ENCODE assay signal across 8 cellular contexts in the genomic region with DNA sequence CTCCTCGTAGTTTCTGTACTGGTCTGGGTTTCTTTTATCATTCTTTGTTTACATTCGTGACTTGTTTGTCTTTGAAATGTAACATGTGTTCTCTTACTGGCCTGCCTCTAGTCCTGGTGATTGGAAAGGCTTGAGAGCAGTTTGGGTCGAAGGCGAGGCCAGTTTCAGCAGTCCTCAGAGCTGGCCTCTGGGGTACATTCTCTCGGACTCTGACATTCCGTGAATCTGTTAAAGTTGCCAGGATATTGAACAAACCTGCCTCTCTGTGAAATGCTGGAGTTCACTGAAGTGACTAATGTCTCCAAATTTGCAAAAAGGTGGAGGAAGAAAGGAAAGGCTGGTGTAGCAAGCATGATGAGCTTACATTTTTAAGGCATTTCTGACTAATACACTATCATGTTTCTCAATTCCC. TPM values are rescaled to one million over a fixed set of nuclear protein-coding genes. Genes with fewer than 3 reads are reported as not detected.
DNase-seq lines count a peak whose midpoint lies in the region; FAIRE-seq and TF ChIP-seq lines count a peak whose summit lies in the region.

No MANE protein-coding gene starts in this region.

- H3K9me3 ChIP-seq in SJCRH30 (replicated peaks), result no peaks in the 10 kb centered on the region
- no peaks in the 10 kb centered on the region for H3K9me3 ChIP-seq in endothelial cell of umbilical vein (replicated peaks; ENCODE audit: control insufficient read depth, insufficient read depth, low read length)
- H3K9me3 ChIP-seq in uterus, result peaks cover 0 to 7% of the 10 kb centered on the region in 2 donors

- FAIRE-seq in GM12892 (lab: Jason Lieb, UNC), result no peak
- FAIRE-seq in endothelial cell of umbilical vein (lab: Jason Lieb, UNC), result peak; percentile 62

- H3K27me3 ChIP-seq in ACC112 (ENCODE audit: insufficient read depth, low read length) (no peaks in the 10 kb centered on the region), SJCRH30 (no peaks in the 10 kb centered on the region), endothelial cell of umbilical vein (ENCODE audit: control insufficient read depth in 2 of 2, insufficient read depth in 2 of 2, low read length in 2 of 2) (no peaks in the 10 kb centered on the region), uterus (no peaks in the 10 kb centered on the region)

- peak overlapping the region; percentile 11; the same call in 1 of the 2 replicates for H3K27ac ChIP-seq in ACC112 (ENCODE audit: low read depth, low read length)
- peak overlapping the region; percentile 10; the same call in 1 of the 2 replicates for H3K27ac ChIP-seq in SJCRH30
- no peak overlapping the region for H3K27ac ChIP-seq in endothelial cell of umbilical vein (ENCODE audit: insufficient read depth, low read depth, low read length)
- H3K27ac ChIP-seq in uterus, result peak overlapping the region; percentile 99

- peak overlapping the region; percentile 97 for H3K4me2 ChIP-seq in endothelial cell of umbilical vein (ENCODE audit: insufficient read depth, low read length)

- POLR2A ChIA-PET in endothelial cell of umbilical vein (lab: Charles Lee), result no interaction called here

- TF ChIP-seq POLR2A in GM12892 (IDR thresholded peaks at IDR 0.05; ENCODE audit: low read depth, low read length), result no peak
- no peak for TF ChIP-seq POLR2A in endothelial cell of umbilical vein (IDR thresholded peaks at IDR 0.05; ENCODE audit: low read depth, low read length)
- no peak for TF ChIP-seq POLR2A in uterus (IDR thresholded peaks at IDR 0.05)

- H3K4me1 ChIP-seq in ACC112 (ENCODE audit: control insufficient read depth, insufficient read depth, low read length, unreplicated experiment) (peaks cover 13% of the 10 kb centered on the region), SJCRH30 (no peaks in the 10 kb centered on the region), endothelial cell of umbilical vein (ENCODE audit: control insufficient read depth, extremely low read depth, insufficient read depth, low read length) (peaks cover 5% of the 10 kb centered on the region), uterus (peaks cover 0 to 4% of the 10 kb centered on the region in 2 donors)

- H3K79me2 ChIP-seq in ACC112 (ENCODE audit: control insufficient read depth, insufficient read depth, low read length, unreplicated experiment), result peaks cover 34% of the 10 kb centered on the region
- H3K79me2 ChIP-seq in endothelial cell of umbilical vein (ENCODE audit: control insufficient read depth, insufficient read depth, low read length), result peaks cover 4% of the 10 kb centered on the region

- intact Hi-C loops in endothelial cell of umbilical vein (cut with micrococcal nuclease) (loop anchor here (5.0 kb wide), 1 partner anchor 141 kb away; no protein-coding TSS in a partner anchor), uterus (cut with DNase I; ENCODE audit: low total_unique reads) (no loop called here)

- peak; percentile 1 for DNase-seq in GM12892 (ENCODE audit: insufficient read length)
- peak in 1 of 2 experiments; percentile 21 for DNase-seq in SJCRH30
- peak; percentile 37 for DNase-seq in endothelial cell of umbilical vein (ENCODE audit: low read depth, low spot score)
- DNase-seq in midbrain (lab: John Stamatoyannopoulos, UW), result peak; percentile 51
- peak in 1 of 2 donors; percentile 21 for DNase-seq in uterus
- DNase-seq in activated CD4-positive, CD25-positive, alpha-beta regulatory T cell (lab: John Stamatoyannopoulos, UW), result no peak
- DNase-seq in GM13977 (ENCODE audit: low spot score), result no peak

- H3K9ac ChIP-seq in endothelial cell of umbilical vein (replicated peaks; ENCODE audit: extremely low read depth, insufficient read depth, low read length), result peak overlapping the region; percentile 44

- peak overlapping the region; percentile 93 for H3K4me3 ChIP-seq in ACC112 (ENCODE audit: low read depth, low read length)
- peak overlapping the region; percentile 71 for H3K4me3 ChIP-seq in SJCRH30
- H3K4me3 ChIP-seq in endothelial cell of umbilical vein (replicated peaks in 1 of 3; ENCODE audit: insufficient read depth in 1 of 3, low read depth in 1 of 3, low read length in 3 of 3), result peak overlapping the region; percentile 62 to 100 (median 69)
- H3K4me3 ChIP-seq in uterus, result peak overlapping the region; percentile 69 to 97

- in situ Hi-C loops in GM13977 (cut with MboI; ENCODE audit: low pct_unique_long_range_greater_than_20kb, low sequenced_read_pairs, unreplicated experiment), result no loop called here

- no peaks in the 10 kb centered on the region for H4K20me1 ChIP-seq in endothelial cell of umbilical vein (replicated peaks; ENCODE audit: control insufficient read depth, extremely low read depth, insufficient read depth, low read length)

- H3K36me3 ChIP-seq in ACC112 (ENCODE audit: insufficient read depth, low read length), result 0 out of 2 replicates have a peak, but pooled peaks cover 10% of the 10 kb centered on the region
- peaks cover 7% of the 10 kb centered on the region; the same call in 1 of the 2 replicates for H3K36me3 ChIP-seq in SJCRH30
- H3K36me3 ChIP-seq in endothelial cell of umbilical vein (ENCODE audit: control insufficient read depth in 2 of 2, extremely low read depth in 1 of 2, insufficient read depth in 2 of 2, low read length in 2 of 2), result no peaks in the 10 kb centered on the region
- H3K36me3 ChIP-seq in uterus, result no peaks in the 10 kb centered on the region

- CTCF ChIA-PET in endothelial cell of umbilical vein (lab: Charles Lee), result interaction anchor here (0.6 to 1.7 kb wide), 4 partner anchors 51 to 159 kb away, joined by 3 to 12 read pairs (median 3); no protein-coding TSS in a partner anchor

- TF ChIP-seq CTCF in endothelial cell of umbilical vein (IDR thresholded peaks at IDR 0.05; ENCODE audit: extremely low read depth in 1 of 2, insufficient read depth in 1 of 2, low read depth in 1 of 2, low read length in 2 of 2) (no peak), uterus (IDR thresholded peaks at IDR 0.05) (no peak), GM13977 (IDR thresholded peaks at IDR 0.05; ENCODE audit: extremely low read depth, insufficient read depth, missing control alignments) (no peak)

- no TSS peak for BruUV-seq in endothelial cell of umbilical vein (replicated peaks; lab: Mats Ljungman, UMichigan)

- H3K9me1 ChIP-seq in endothelial cell of umbilical vein (replicated peaks; ENCODE audit: control insufficient read depth, extremely low read depth, insufficient read depth, low read length), result no peaks in the 10 kb centered on the region

- H2AFZ ChIP-seq in ACC112 (ENCODE audit: low read length, unreplicated experiment) (peak overlapping the region; percentile 87), endothelial cell of umbilical vein (ENCODE audit: low read depth, low read length) (peak overlapping the region; percentile 95)

- dilution Hi-C loops in endothelial cell of umbilical vein (cut with MboI; ENCODE audit: extremely low pct_ligation_motif_present, low sequenced_read_pairs), result no loop called here

TF ChIP-seq in endothelial cell of umbilical vein, 7 proteins besides CTCF, POLR2A, EP300 and RAD21:
- TF ChIP-seq MAX (IDR thresholded peaks at IDR 0.05; ENCODE audit: insufficient read depth, insufficient read length), result no peak
- TF ChIP-seq MYC (IDR thresholded peaks at IDR 0.05; ENCODE audit: low read depth, low read length), result no peak
- no peak for TF ChIP-seq EZH2 (IDR thresholded peaks at IDR 0.05; ENCODE audit: borderline replicate concordance, low read depth, low read length, severe bottlenecking)
- TF ChIP-seq POLR2AphosphoS5 (IDR thresholded peaks at IDR 0.05; ENCODE audit: insufficient read depth, low read depth, low read length), result no peak
- TF ChIP-seq GATA2 (IDR thresholded peaks at IDR 0.05; ENCODE audit: insufficient read depth, insufficient read length, low read depth, low read length), result no peak
- no peak for TF ChIP-seq JUN (IDR thresholded peaks at IDR 0.05; ENCODE audit: borderline replicate concordance, insufficient read depth, insufficient read length, low read depth)
- TF ChIP-seq FOS (IDR thresholded peaks at IDR 0.05; ENCODE audit: borderline replicate concordance, insufficient read depth, low read length), result no peak

RNA-seq across cellular contexts. Expression of gene PLEKHA5, which starts 1.5 kb away (rescaled TPM):
- polyA plus RNA-seq in GM12892 (2012; ENCODE audit: missing spikeins), result not detected
- total RNA-seq in SJCRH30 (2014; rRNA removed; shearing (Covaris generic)), result 16.4 and 19.3 TPM in 2 replicates
- 12.7 and 13.4 TPM in 2 replicates for total RNA-seq in endothelial cell of umbilical vein
- polyA plus RNA-seq in endothelial cell of umbilical vein, result 1.9 and 2.5 TPM in 2 replicates
- 2.8 and 3.0 TPM in 2 replicates for polyA plus RNA-seq in endothelial cell of umbilical vein (2011; cell fraction: cytosol; rRNA removed)
- polyA plus RNA-seq in endothelial cell of umbilical vein (2011; cell fraction: nucleus; rRNA removed), result 7.3 TPM in 2 replicates
- polyA plus RNA-seq in endothelial cell of umbilical vein (2012), result 4.8 and 6.4 TPM in 2 replicates
- polyA minus RNA-seq in endothelial cell of umbilical vein, result 8.9 and 11.8 TPM in 2 replicates
- polyA minus RNA-seq in endothelial cell of umbilical vein (2011; cell fraction: cytosol; rRNA and poly(A)+ RNA removed), result 3.2 TPM
- polyA minus RNA-seq in endothelial cell of umbilical vein (2011; cell fraction: nucleus; rRNA and poly(A)+ RNA removed), result 27.7 and 37.8 TPM in 2 replicates
- total RNA-seq in uterus, result 100 to 1,000 TPM in 1 of 4 donors, 10 to 100 TPM in 3; 12.6 to 195 (median 49.6) TPM

Comparison
In these comparisons a context has a peak if more than half of its experiments do, and no peak if none do; other contexts are left out.
1. DNase-seq: peak in GM12892 (single experiment), endothelial cell of umbilical vein (single experiment) and midbrain (single experiment); none in activated CD4-positive, CD25-positive, alpha-beta regulatory T cell (0 of 4) and GM13977 (single experiment).
2. Peak in every context shown above with its lines, with median percentiles within 50 percentile points of each other: H3K4me3 ChIP-seq.